Comparison of ENCODE assay signal across 1 cellular context in genomic region chr3:137471553-137472204, GRCh38.
A peak's percentile ranks its signal among the peaks of the same experiment; 100 is the strongest.
TF ChIP-seq lines count a peak whose summit lies in the region.

No MANE protein-coding gene starts in this region.

TF ChIP-seq in liver, 16 proteins besides CTCF, POLR2A, EP300 and RAD21 (continued from another document):
- TF ChIP-seq RXRA (IDR thresholded peaks at IDR 0.05), result peak in 1 of 2 donors; percentile 29
- TF ChIP-seq NR2F2 (IDR thresholded peaks at IDR 0.05), result peak; percentile 32
- peak; percentile 14 for TF ChIP-seq MAX (IDR thresholded peaks at IDR 0.05)
- no peak for TF ChIP-seq HNF4G (IDR thresholded peaks at IDR 0.05)
